In genomic region chr7:100219271-100219737, GRCh38 we compare ENCODE assay signal across 14 cellular contexts. TPM values are rescaled to one million over a fixed set of nuclear protein-coding genes. Genes with fewer than 3 reads are reported as not detected.
DNase-seq lines count a peak whose midpoint lies in the region; ATAC-seq, FAIRE-seq and TF ChIP-seq lines count a peak whose summit lies in the region.
"Had no signal": no experiment of that assay in that cellular context is flagged by ENCODE, and none has a peak within 500 bp of the region (broad histone marks: within the 10 kb centered on the region; RNA-seq: fewer than 3 reads in every experiment).

No MANE protein-coding gene starts in this region.

- H3K4me1 Mint-ChIP-seq in IgD-negative memory B cell: peaks cover 18 to 41% (median 28%) of the 10 kb centered on the region in 3 donors
- H3K4me1 Mint-ChIP-seq in activated CD4-positive, alpha-beta memory T cell treated with anti-CD3 and anti-CD28 coated beads, Interleukin-2, amount 10 ng/mL, durations not matched to agents 7 days and 5 days: peaks cover 64% of the 10 kb centered on the region

- no peaks in the 10 kb centered on the region for H3K9me3 Mint-ChIP-seq in IgD-negative memory B cell
- H3K9me3 Mint-ChIP-seq in activated CD4-positive, alpha-beta memory T cell treated with anti-CD3 and anti-CD28 coated beads, Interleukin-2, amount 10 ng/mL, durations not matched to agents 7 days and 5 days: no peaks in the 10 kb centered on the region

- H3K23ac ChIP-seq in H1 (ENCODE audit: insufficient read length): no peak overlapping the region

- no peak overlapping the region for H3K27ac ChIP-seq in H1 (ENCODE audit: low read depth, low read length)
- peak overlapping the region in 1 of 2 donors; percentile 11 for H3K27ac ChIP-seq in coronary artery

- peak; percentile 45 for DNase-seq in activated CD4-positive, alpha-beta memory T cell treated with anti-CD3 and anti-CD28 coated beads, Interleukin-2, amount 10 ng/mL, durations not matched to agents 7 days and 5 days
- DNase-seq in H1 (ENCODE audit: low read depth in 1 of 2, low spot score in 2 of 2) (no peak), DMS114 treated with DMSO at 0.1 percent for 48 hours (lab: John Stamatoyannopoulos, UW; ENCODE audit: unreplicated experiment) (no peak), NCI-H345 (lab: John Stamatoyannopoulos, UW) (no peak), left ventricle myocardium superior (no peak), coronary artery (ENCODE audit: low spot score) (no peak)
- peak; percentile 53 for DNase-seq in stimulated activated CD8-positive, alpha-beta memory T cell treated with anti-CD3 and anti-CD28 coated beads, Interleukin-4, amount 100 ng/mL, for 48 hours
- DNase-seq: effector CD8-positive, alpha-beta T cell; HCEC 1CT; hippocampal formation had no signal

- no peak for TF ChIP-seq RAD21 in H1 (IDR thresholded peaks at IDR 0.05 in 1 of 2, conservative IDR thresholded peaks at IDR 0.05 in 1 of 2; ENCODE audit: low read depth in 2 of 2, low read length in 2 of 2)

- H4K20me1 ChIP-seq in H1 (replicated peaks in 1 of 2; ENCODE audit: control insufficient read depth in 1 of 2, insufficient read depth in 2 of 2, low read length in 2 of 2): no peaks in the 10 kb centered on the region

- POLR2A ChIA-PET in activated CD4-positive, alpha-beta memory T cell treated with anti-CD3 and anti-CD28 coated beads, Interleukin-2, amount 10 ng/mL, durations not matched to agents 7 days and 5 days (lab: Charles Lee): interaction anchor here (0.8 to 6.5 kb wide), 8 partner anchors 9 to 119 kb away, joined by 3 to 35 read pairs (median 4); partner anchors contain the start of genes AP4M1, LAMTOR4 and MCM7
- POLR2A ChIA-PET in H1 (lab: Charles Lee; ENCODE audit: partially characterized antibody): interaction anchor here (1.2 kb wide), 1 partner anchor 9 kb away, joined by 3 read pairs; no protein-coding TSS in a partner anchor

- no peak overlapping the region for H4K91ac ChIP-seq in H1 (replicated peaks; ENCODE audit: insufficient read length, low read length)

- no peak for FAIRE-seq in H1 (lab: Jason Lieb, UNC)
- FAIRE-seq: TTC549 had no signal

- peak overlapping the region; percentile 83 to 98 (median 96) for H3K4me3 Mint-ChIP-seq in IgD-negative memory B cell
- H3K4me3 Mint-ChIP-seq in activated CD4-positive, alpha-beta memory T cell treated with anti-CD3 and anti-CD28 coated beads, Interleukin-2, amount 10 ng/mL, durations not matched to agents 7 days and 5 days: peak overlapping the region; percentile 87

- no peak overlapping the region for H2BK20ac ChIP-seq in H1 (ENCODE audit: low read length)

- H3K79me1 ChIP-seq in H1 (ENCODE audit: low read depth, low read length): no peaks in the 10 kb centered on the region

- no peak for TF ChIP-seq EP300 in H1 (IDR thresholded peaks at IDR 0.05; ENCODE audit: borderline replicate concordance in 1 of 2, low read depth in 2 of 2, low read length in 2 of 2)

- peaks cover 0 to under 1% (median 0%) of the 10 kb centered on the region in 4 experiments; a peak in 3 of 7 replicates for H3K27me3 ChIP-seq in H1 (replicated peaks in 1 of 4; ENCODE audit: control insufficient read depth in 3 of 4, extremely low read depth in 1 of 4, insufficient read depth in 3 of 4, low read length in 3 of 4)

- no peak overlapping the region for H2BK120ac ChIP-seq in H1 (replicated peaks; ENCODE audit: low read depth, low read length)

- H4K5ac ChIP-seq in H1 (ENCODE audit: insufficient read length, low read depth, low read length): no peak overlapping the region

- no peak overlapping the region for H3K14ac ChIP-seq in H1 (ENCODE audit: insufficient read length)

- no peak overlapping the region for H3K18ac ChIP-seq in H1 (ENCODE audit: extremely low read depth, low read length)

- H4K8ac ChIP-seq in H1 (ENCODE audit: extremely low read depth, insufficient read depth, low read length): peak overlapping the region; percentile 68; the same call in 1 of the 2 replicates

- TF ChIP-seq CTCF in H1 (IDR thresholded peaks at IDR 0.05; ENCODE audit: control extremely low read depth in 1 of 3, insufficient read depth in 1 of 3, low read depth in 1 of 3, low read length in 3 of 3) (no peak), coronary artery (IDR thresholded peaks at IDR 0.05) (no peak)

- H3K36me3 ChIP-seq in H1 (ENCODE audit: control insufficient read depth in 2 of 4, insufficient read depth in 4 of 4, low read length in 3 of 4): peaks cover 0 to 6% (median 0%) of the 10 kb centered on the region in 4 experiments; a peak in 2 of 8 replicates

- no peaks in the 10 kb centered on the region for H3K9me3 ChIP-seq in H1 (ENCODE audit: insufficient read depth in 2 of 2, low read depth in 1 of 2, low read length in 1 of 2)

- no peak for ATAC-seq in left ventricle myocardium superior

- H2BK12ac ChIP-seq in H1 (ENCODE audit: low read depth, low read length): no peak overlapping the region

- H3K4me1 ChIP-seq in H1 (replicated peaks in 1 of 4; ENCODE audit: control insufficient read depth in 3 of 4, insufficient read depth in 4 of 4, low read length in 3 of 4): no peaks in the 10 kb centered on the region

- intact Hi-C loops in left ventricle myocardium superior (cut with micrococcal nuclease): no loop called here

- no peak overlapping the region for H3K4me3 ChIP-seq in H1 (ENCODE audit: extremely low read depth in 1 of 4, insufficient read depth in 2 of 4, low read depth in 3 of 4, low read length in 4 of 4)
- no peak overlapping the region for H3K4me3 ChIP-seq in coronary artery

- no peak overlapping the region for H3K56ac ChIP-seq in H1 (replicated peaks; ENCODE audit: insufficient read length, low read depth, low read length)

- WGBS in H1 (ENCODE audit: extremely low coverage in 1 of 2, insufficient coverage in 1 of 2, insufficient read length in 1 of 2, insufficient replicate concordance in 2 of 2, low coverage in 1 of 2, low lambda C conversion rate in 2 of 2, missing lambda C conversion rate in 1 of 2), 2 experiments: 93% methylated on average over 10 of the region's 10 CpGs; no CpG with 5 or more reads in 1 of the 2 experiments

- no peak overlapping the region for H3K9ac ChIP-seq in H1 (replicated peaks in 1 of 4; ENCODE audit: extremely low read depth in 1 of 4, low read depth in 3 of 4, low read length in 3 of 4)

- H3K27me3 Mint-ChIP-seq in IgD-negative memory B cell: no peaks in the 10 kb centered on the region
- H3K27me3 Mint-ChIP-seq in activated CD4-positive, alpha-beta memory T cell treated with anti-CD3 and anti-CD28 coated beads, Interleukin-2, amount 10 ng/mL, durations not matched to agents 7 days and 5 days: no peaks in the 10 kb centered on the region

- no peak for TF ChIP-seq POLR2A in H1 (IDR thresholded peaks at IDR 0.05; ENCODE audit: control extremely low read depth in 1 of 2, low read depth in 2 of 2, low read length in 2 of 2)

- H3K79me2 ChIP-seq in H1 (ENCODE audit: control insufficient read depth in 1 of 2, insufficient read depth in 2 of 2, low read length in 2 of 2): no peaks in the 10 kb centered on the region

- H2BK5ac ChIP-seq in H1 (ENCODE audit: low read depth, low read length): no peak overlapping the region

- H3K4ac ChIP-seq in H1 (replicated peaks; ENCODE audit: insufficient read length, low read depth, low read length): no peak overlapping the region

- H3K23me2 ChIP-seq in H1 (ENCODE audit: low read depth, low read length): no peaks in the 10 kb centered on the region

- H3K27ac Mint-ChIP-seq in IgD-negative memory B cell: peak overlapping the region; percentile 93 to 100 (median 99)
- H3K27ac Mint-ChIP-seq in activated CD4-positive, alpha-beta memory T cell treated with anti-CD3 and anti-CD28 coated beads, Interleukin-2, amount 10 ng/mL, durations not matched to agents 7 days and 5 days: peak overlapping the region; percentile 99

- H2BK15ac ChIP-seq in H1 (ENCODE audit: low read length): no peak overlapping the region

- H3K4me2 ChIP-seq in H1 (ENCODE audit: insufficient read depth in 1 of 2, low read depth in 2 of 2, low read length in 2 of 2): no peak overlapping the region

- no peak overlapping the region for H2AK5ac ChIP-seq in H1 (ENCODE audit: low read depth, low read length)

- CTCF ChIA-PET in activated CD4-positive, alpha-beta memory T cell treated with anti-CD3 and anti-CD28 coated beads, Interleukin-2, amount 10 ng/mL, durations not matched to agents 7 days and 5 days (lab: Charles Lee): interaction anchor here (0.9 to 3.1 kb wide), 7 partner anchors 8 to 118 kb away, joined by 3 to 14 read pairs (median 4); partner anchors contain the start of genes AP4M1, GPC2, LAMTOR4 and MCM7
- CTCF ChIA-PET in H1 (lab: Charles Lee; ENCODE audit: partially characterized antibody): interaction anchor here (1.4 to 5.1 kb wide), 4 partner anchors 19 to 87 kb away, joined by 3 to 47 read pairs (median 18); no protein-coding TSS in a partner anchor

- H3K36me3 Mint-ChIP-seq in IgD-negative memory B cell: no peaks in the 10 kb centered on the region
- peaks cover 51% of the 10 kb centered on the region for H3K36me3 Mint-ChIP-seq in activated CD4-positive, alpha-beta memory T cell treated with anti-CD3 and anti-CD28 coated beads, Interleukin-2, amount 10 ng/mL, durations not matched to agents 7 days and 5 days (ENCODE audit: low read depth)

- H2AFZ ChIP-seq in H1 (ENCODE audit: low read length): no peak overlapping the region

RNA-seq across cellular contexts. Expression of gene PVRIG, which starts 0.4 kb away (rescaled TPM):
- polyA plus RNA-seq in IgD-negative memory B cell (94.5 TPM), H1 (2011; rRNA removed) (0.15 TPM in 1 of 2 replicates, not detected in the other)
- 10 to 100 TPM; 70.5 to 71.8 TPM for total RNA-seq in activated CD4-positive, alpha-beta memory T cell treated with anti-CD3 and anti-CD28 coated beads, Interleukin-2, amount 10 ng/mL, durations not matched to agents 7 days and 5 days
- total RNA-seq in H1 (2021; fragmentation: NEBNext Ultra II Directional; extraction: Animal tissue kit (Norgen Biotek cat#: 25700)): not detected in 2 replicates
- polyA plus RNA-seq in H1 (2011; cell fraction: cytosol; rRNA removed): not detected
- not detected for polyA plus RNA-seq in H1 (2011; cell fraction: nucleus; rRNA removed)
- 0.80 to 2.2 TPM (median 1.2 TPM) in 4 replicates for polyA plus RNA-seq in H1 (2012, experiment 1 of 2)
- 2.1 TPM for polyA plus RNA-seq in H1 (2012, experiment 2 of 2)
- not detected for polyA plus RNA-seq in H1 (2013, experiment 1 of 2)
- not detected for polyA plus RNA-seq in H1 (2013, experiment 2 of 2)
- polyA minus RNA-seq in H1 (2011; rRNA and poly(A)+ RNA removed): not detected in 2 replicates
- not detected for polyA minus RNA-seq in H1 (2011; cell fraction: cytosol; rRNA and poly(A)+ RNA removed)
- not detected for polyA minus RNA-seq in H1 (2011; cell fraction: nucleus; rRNA and poly(A)+ RNA removed)
- not detected for total RNA-seq in left ventricle myocardium superior
- total RNA-seq: lung microvascular endothelial cell, pulmonary artery endothelial cell had no signal

RNA-seq across cellular contexts. Expression of gene STAG3, which starts 41.6 kb away (rescaled TPM):
- polyA plus RNA-seq in IgD-negative memory B cell (61.5 TPM), H1 (2011; rRNA removed) (1.3 and 1.9 TPM in 2 replicates)
- 10 to 100 TPM; 12.9 to 13.1 TPM for total RNA-seq in activated CD4-positive, alpha-beta memory T cell treated with anti-CD3 and anti-CD28 coated beads, Interleukin-2, amount 10 ng/mL, durations not matched to agents 7 days and 5 days
- total RNA-seq in H1 (2021; fragmentation: NEBNext Ultra II Directional; extraction: Animal tissue kit (Norgen Biotek cat#: 25700)): 3.3 and 3.8 TPM in 2 replicates
- 1.6 TPM for polyA plus RNA-seq in H1 (2011; cell fraction: cytosol; rRNA removed)
- 6.5 TPM for polyA plus RNA-seq in H1 (2011; cell fraction: nucleus; rRNA removed)
- polyA plus RNA-seq in H1 (2012, experiment 1 of 2): 5.3 to 7.8 TPM (median 6.2 TPM) in 4 replicates
- polyA plus RNA-seq in H1 (2012, experiment 2 of 2): 3.1 TPM
- polyA plus RNA-seq in H1 (2013, experiment 1 of 2): 1.8 TPM
- polyA plus RNA-seq in H1 (2013, experiment 2 of 2): 1.5 TPM
- polyA minus RNA-seq in H1 (2011; rRNA and poly(A)+ RNA removed): 3.2 and 4.2 TPM in 2 replicates
- 0.44 TPM for polyA minus RNA-seq in H1 (2011; cell fraction: cytosol; rRNA and poly(A)+ RNA removed)
- 1.5 TPM for polyA minus RNA-seq in H1 (2011; cell fraction: nucleus; rRNA and poly(A)+ RNA removed)
- total RNA-seq in left ventricle myocardium superior: 0.74 TPM

RNA-seq across cellular contexts. Expression of gene GPC2, which starts 42.1 kb away (rescaled TPM):
- polyA plus RNA-seq in IgD-negative memory B cell: 0.23 TPM
- total RNA-seq in activated CD4-positive, alpha-beta memory T cell treated with anti-CD3 and anti-CD28 coated beads, Interleukin-2, amount 10 ng/mL, durations not matched to agents 7 days and 5 days: 1 to 10 TPM; 3.8 to 4.8 TPM
- 44.8 and 46.8 TPM in 2 replicates for total RNA-seq in H1 (2021; fragmentation: NEBNext Ultra II Directional; extraction: Animal tissue kit (Norgen Biotek cat#: 25700))
- 25.3 and 47.8 TPM in 2 replicates for polyA plus RNA-seq in H1 (2011; rRNA removed)
- 39.1 TPM for polyA plus RNA-seq in H1 (2011; cell fraction: cytosol; rRNA removed)
- 158 TPM for polyA plus RNA-seq in H1 (2011; cell fraction: nucleus; rRNA removed)
- polyA plus RNA-seq in H1 (2012, experiment 1 of 2): 31.9 to 46.9 TPM (median 42.9 TPM) in 4 replicates
- 31.2 TPM for polyA plus RNA-seq in H1 (2012, experiment 2 of 2)
- 36.0 TPM for polyA plus RNA-seq in H1 (2013, experiment 1 of 2)
- polyA plus RNA-seq in H1 (2013, experiment 2 of 2): 33.6 TPM
- 12.6 and 14.1 TPM in 2 replicates for polyA minus RNA-seq in H1 (2011; rRNA and poly(A)+ RNA removed)
- 18.3 TPM for polyA minus RNA-seq in H1 (2011; cell fraction: cytosol; rRNA and poly(A)+ RNA removed)
- polyA minus RNA-seq in H1 (2011; cell fraction: nucleus; rRNA and poly(A)+ RNA removed): 40.0 TPM
- 0.35 TPM for total RNA-seq in left ventricle myocardium superior

RNA-seq across cellular contexts. Expression of gene GAL3ST4, which starts 50.9 kb away (rescaled TPM):
- polyA plus RNA-seq in IgD-negative memory B cell: 0.38 TPM
- total RNA-seq in activated CD4-positive, alpha-beta memory T cell treated with anti-CD3 and anti-CD28 coated beads, Interleukin-2, amount 10 ng/mL, durations not matched to agents 7 days and 5 days: 1 to 10 TPM; 2.4 to 2.7 TPM
- 5.1 and 5.3 TPM in 2 replicates for total RNA-seq in H1 (2021; fragmentation: NEBNext Ultra II Directional; extraction: Animal tissue kit (Norgen Biotek cat#: 25700))
- 13.8 and 15.8 TPM in 2 replicates for polyA plus RNA-seq in H1 (2011; rRNA removed)
- 9.7 TPM for polyA plus RNA-seq in H1 (2011; cell fraction: cytosol; rRNA removed)
- polyA plus RNA-seq in H1 (2011; cell fraction: nucleus; rRNA removed): 16.7 TPM
- 6.8 to 11.1 TPM (median 8.5 TPM) in 4 replicates for polyA plus RNA-seq in H1 (2012, experiment 1 of 2)
- polyA plus RNA-seq in H1 (2012, experiment 2 of 2): 5.8 TPM
- 9.2 TPM for polyA plus RNA-seq in H1 (2013, experiment 1 of 2)
- 9.8 TPM for polyA plus RNA-seq in H1 (2013, experiment 2 of 2)
- 6.7 and 6.9 TPM in 2 replicates for polyA minus RNA-seq in H1 (2011; rRNA and poly(A)+ RNA removed)
- polyA minus RNA-seq in H1 (2011; cell fraction: cytosol; rRNA and poly(A)+ RNA removed): 6.5 TPM
- 3.9 TPM for polyA minus RNA-seq in H1 (2011; cell fraction: nucleus; rRNA and poly(A)+ RNA removed)
- 2.0 TPM for total RNA-seq in left ventricle myocardium superior

Comparison
In these comparisons a context has a peak if more than half of its experiments do, and no peak if none do; other contexts are left out.
1. DNase-seq: peak in activated CD4-positive, alpha-beta memory T cell treated with anti-CD3 and anti-CD28 coated beads, Interleukin-2, amount 10 ng/mL, durations not matched to agents 7 days and 5 days (single experiment) and stimulated activated CD8-positive, alpha-beta memory T cell treated with anti-CD3 and anti-CD28 coated beads, Interleukin-4, amount 100 ng/mL, for 48 hours (single experiment); none in H1 (0 of 2), DMS114 treated with DMSO at 0.1 percent for 48 hours (single experiment), NCI-H345 (single experiment), left ventricle myocardium superior (single experiment) and coronary artery (single experiment).
2. RNA of gene PVRIG, which starts 0.4 kb away (total RNA-seq): 70.5 to 71.8 TPM in activated CD4-positive, alpha-beta memory T cell treated with anti-CD3 and anti-CD28 coated beads, Interleukin-2, amount 10 ng/mL, durations not matched to agents 7 days and 5 days; not detected in left ventricle myocardium superior (single experiment) and not detected in H1; every median in the first group is over 10 times any median in the second.